ENCODE assay signal across 8 cellular contexts in the genomic region with DNA sequence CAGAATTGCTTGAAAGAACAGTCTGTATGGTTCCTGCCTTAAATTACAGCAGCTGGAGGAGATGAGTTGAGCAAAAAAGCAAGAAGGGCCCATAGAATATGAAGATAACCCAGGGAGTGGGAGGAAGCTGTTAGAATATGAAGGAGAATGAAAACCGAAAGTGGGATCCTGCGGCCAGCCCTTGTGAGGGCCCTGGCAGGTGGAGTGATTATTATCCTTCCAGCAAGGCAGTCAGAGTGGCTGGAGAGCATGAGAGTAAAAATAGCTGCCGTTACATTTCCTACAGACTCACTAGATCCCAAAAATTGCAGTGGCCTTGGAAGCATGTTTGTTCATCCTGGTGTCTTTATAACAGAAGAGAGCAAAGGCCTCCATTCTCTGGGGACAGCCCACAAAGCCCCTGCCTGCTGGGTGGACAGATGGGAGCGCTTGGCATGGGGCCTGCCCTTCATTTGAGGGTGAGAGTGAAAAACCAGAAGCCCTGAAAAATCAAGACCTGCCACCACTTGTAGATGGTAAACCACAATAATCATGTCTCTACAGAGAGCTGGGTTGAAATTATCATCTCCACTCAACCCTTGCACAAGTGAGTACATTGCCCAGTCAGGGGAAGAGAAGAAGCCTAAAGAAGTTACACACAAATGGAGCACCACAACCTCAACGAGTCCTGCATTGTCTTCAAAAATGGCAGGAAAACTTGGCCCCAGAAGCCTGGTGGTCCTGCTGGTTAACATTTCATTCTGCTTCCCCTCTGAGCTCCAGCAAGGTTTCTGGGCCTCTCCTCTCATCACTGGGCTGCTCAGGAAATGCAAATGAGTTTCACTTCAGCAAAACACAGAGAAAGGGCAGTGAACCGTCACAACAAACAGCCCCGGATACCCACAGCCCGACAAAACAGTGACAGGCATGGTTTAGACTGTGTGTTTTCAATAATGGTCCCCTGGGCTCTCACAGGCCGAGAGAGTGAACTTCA. TPM values are rescaled to one million over a fixed set of nuclear protein-coding genes. Genes with fewer than 3 reads are reported as not detected.
DNase-seq lines count a peak whose midpoint lies in the region; ATAC-seq and TF ChIP-seq lines count a peak whose summit lies in the region.

No MANE protein-coding gene starts in this region.

- H3K27ac Mint-ChIP-seq in stimulated activated naive CD8-positive, alpha-beta T cell treated with anti-CD3 and anti-CD28 coated beads, Interleukin-15, Interleukin-2, amounts not matched to agents 100 ng/mL and 50 ng/mL, for 24 hours: peak overlapping the region; percentile 10

- H3K4me3 ChIP-seq in fibroblast of villous mesenchyme (ENCODE audit: low read depth, low read length): no peak overlapping the region

- TF ChIP-seq CTCF in GM20000 (IDR thresholded peaks at IDR 0.05; ENCODE audit: extremely low read depth, missing control alignments) (no peak), fibroblast of villous mesenchyme (IDR thresholded peaks at IDR 0.05; ENCODE audit: insufficient read depth, low read depth, low read length) (no peak)

- in situ Hi-C loops in G401 (cut with HindIII; ENCODE audit: low sequenced_read_pairs): no loop called here

- H3K36me3 Mint-ChIP-seq in stimulated activated naive CD8-positive, alpha-beta T cell treated with anti-CD3 and anti-CD28 coated beads, Interleukin-15, Interleukin-2, amounts not matched to agents 100 ng/mL and 50 ng/mL, for 24 hours (ENCODE audit: low read depth): peaks cover 22% of the 10 kb centered on the region

- H3K9me3 Mint-ChIP-seq in stimulated activated naive CD8-positive, alpha-beta T cell treated with anti-CD3 and anti-CD28 coated beads, Interleukin-15, Interleukin-2, amounts not matched to agents 100 ng/mL and 50 ng/mL, for 24 hours: no peaks in the 10 kb centered on the region

- peaks cover 20% of the 10 kb centered on the region for H3K27me3 Mint-ChIP-seq in stimulated activated naive CD8-positive, alpha-beta T cell treated with anti-CD3 and anti-CD28 coated beads, Interleukin-15, Interleukin-2, amounts not matched to agents 100 ng/mL and 50 ng/mL, for 24 hours

- peak; percentile 74 for ATAC-seq in HG03558 (IDR thresholded peaks at IDR 0.05; ENCODE audit: extremely low read depth, unreplicated experiment)

- H3K4me3 Mint-ChIP-seq in stimulated activated naive CD8-positive, alpha-beta T cell treated with anti-CD3 and anti-CD28 coated beads, Interleukin-15, Interleukin-2, amounts not matched to agents 100 ng/mL and 50 ng/mL, for 24 hours: no peak overlapping the region

- DNase-seq in G401 (ENCODE audit: low spot score) (peak; percentile 88), GM20000 (ENCODE audit: low spot score) (peak; percentile 84), T follicular helper cell (ENCODE audit: low read depth) (peak; percentile 36), fibroblast of villous mesenchyme (ENCODE audit: low read depth) (peak; percentile 57), SHP77 treated with DMSO at 0.1 percent for 48 hours (lab: John Stamatoyannopoulos, UW) (no peak), T1000 (lab: John Stamatoyannopoulos, UW) (no peak)

- peaks cover 34% of the 10 kb centered on the region for H3K4me1 Mint-ChIP-seq in stimulated activated naive CD8-positive, alpha-beta T cell treated with anti-CD3 and anti-CD28 coated beads, Interleukin-15, Interleukin-2, amounts not matched to agents 100 ng/mL and 50 ng/mL, for 24 hours (ENCODE audit: low read depth)

RNA-seq across cellular contexts. Expression of gene ZDHHC22, which starts 20.5 kb away (rescaled TPM):
- total RNA-seq in G401 (2014; rRNA removed; shearing (Covaris generic)): 0.25 TPM in 1 of 2 replicates, not detected in the other
- not detected in 2 replicates for total RNA-seq in fibroblast of villous mesenchyme

RNA-seq across cellular contexts. Expression of gene CIPC, which starts 23.0 kb away (rescaled TPM):
- 30.5 and 32.2 TPM in 2 replicates for total RNA-seq in G401 (2014; rRNA removed; shearing (Covaris generic))
- 11.3 and 23.7 TPM in 2 replicates for total RNA-seq in fibroblast of villous mesenchyme

Comparison
In these comparisons a context has a peak if more than half of its experiments do, and no peak if none do; other contexts are left out.
1. DNase-seq: peak in G401 (single experiment), GM20000 (single experiment), T follicular helper cell (single experiment) and fibroblast of villous mesenchyme (single experiment); none in SHP77 treated with DMSO at 0.1 percent for 48 hours (single experiment) and T1000 (single experiment).